In genomic region chr4:8061573-8061972, GRCh38 we compare ENCODE assay signal across 7 cellular contexts.
"Had no signal": no experiment of that assay in that cellular context is flagged by ENCODE, and none has a peak within 500 bp of the region (broad histone marks: within the 10 kb centered on the region; RNA-seq: fewer than 3 reads in every experiment).

No MANE protein-coding gene starts in this region.

- H3K4me2 ChIP-seq: GM23338 had no signal

- FAIRE-seq: HepG2 had no signal

- H3K36me3 ChIP-seq: HAP-1 had no signal

- H3K27ac ChIP-seq: HL-60 had no signal

- ATAC-seq: HCT116, HepG2 had no signal

- H3K4me3 ChIP-seq: GM23338, HAP-1 had no signal

- H3K4me1 ChIP-seq: HAP-1 had no signal

- DNase-seq: HFFc6, KBM-7 had no signal

- H2AFZ ChIP-seq: GM23338 had no signal
